ENCODE assay signal across 1 cellular context in the genomic region with DNA sequence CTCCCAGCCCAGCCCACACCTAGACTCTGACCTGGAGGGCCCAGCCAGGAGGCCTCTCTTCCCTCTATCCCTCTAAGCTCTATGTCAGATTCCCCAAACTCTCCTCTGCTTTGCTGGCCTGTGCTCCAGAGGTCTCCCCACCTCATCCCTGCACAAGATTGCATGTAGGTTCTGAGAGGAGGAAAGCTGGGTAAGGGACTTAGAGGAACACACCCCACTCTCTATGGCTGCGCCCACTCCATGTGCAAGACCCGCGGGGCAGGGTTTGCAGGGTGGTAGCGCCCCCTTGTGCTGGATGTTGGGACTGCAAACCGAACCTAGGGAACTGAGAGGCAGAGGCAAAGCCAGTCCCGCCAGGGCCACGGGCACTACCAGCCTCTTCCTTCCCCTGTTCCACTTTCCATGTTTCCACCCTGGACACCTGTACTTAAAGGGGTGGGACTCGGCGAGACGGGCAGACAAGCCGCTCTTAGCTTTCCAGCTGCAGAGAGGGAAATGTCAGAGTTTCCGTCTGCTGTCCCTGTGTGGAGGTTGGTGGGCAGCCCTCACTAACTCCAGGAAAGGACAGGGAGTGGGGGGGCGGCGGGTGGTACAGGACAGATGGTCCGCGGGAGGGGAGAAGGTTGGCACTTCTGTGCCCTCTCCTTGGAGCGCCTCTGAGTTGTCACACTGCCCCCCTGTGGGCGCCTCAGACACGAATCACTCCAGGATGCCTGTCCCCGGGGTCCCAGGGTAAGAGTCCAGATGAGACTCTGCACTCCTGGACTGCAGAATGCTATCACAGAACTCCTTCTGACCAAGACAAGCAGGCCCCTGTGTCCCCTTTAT.
A peak's percentile ranks its signal among the peaks of the same experiment; 100 is the strongest.
TF ChIP-seq lines count a peak whose summit lies in the region.

No MANE protein-coding gene starts in this region.

TF ChIP-seq in K562, 482 proteins besides CTCF, POLR2A, EP300 and RAD21 (continues in another document):
- TF ChIP-seq HDAC2 (IDR thresholded peaks at IDR 0.05): peak; percentile 57; the same call in 1 of the 2 replicates
- peak; percentile 43; the same call in 1 of the 2 replicates for TF ChIP-seq ZNF511 (CRISPR knock-in tag; IDR thresholded peaks at IDR 0.05)
- TF ChIP-seq NR4A1 (CRISPR knock-in tag; IDR thresholded peaks at IDR 0.05): 0 out of 2 replicates have a peak, but pooled peaks have one; percentile 58
- peak; percentile 55; the same call in 1 of the 2 replicates for TF ChIP-seq NR4A1 (tag; IDR thresholded peaks at IDR 0.05)
- TF ChIP-seq ZNF589 (CRISPR knock-in tag; IDR thresholded peaks at IDR 0.05; ENCODE audit: low read depth): no peak
- TF ChIP-seq PTBP1 (IDR thresholded peaks at IDR 0.05; ENCODE audit: low read depth, low read length): no peak
- TF ChIP-seq SMC3 (conservative IDR thresholded peaks at IDR 0.05; ENCODE audit: insufficient read depth, low read depth, low read length): peak; percentile 98
- TF ChIP-seq FOXA1 (IDR thresholded peaks at IDR 0.05; ENCODE audit: borderline replicate concordance): no peak
- TF ChIP-seq, protein P1, sequence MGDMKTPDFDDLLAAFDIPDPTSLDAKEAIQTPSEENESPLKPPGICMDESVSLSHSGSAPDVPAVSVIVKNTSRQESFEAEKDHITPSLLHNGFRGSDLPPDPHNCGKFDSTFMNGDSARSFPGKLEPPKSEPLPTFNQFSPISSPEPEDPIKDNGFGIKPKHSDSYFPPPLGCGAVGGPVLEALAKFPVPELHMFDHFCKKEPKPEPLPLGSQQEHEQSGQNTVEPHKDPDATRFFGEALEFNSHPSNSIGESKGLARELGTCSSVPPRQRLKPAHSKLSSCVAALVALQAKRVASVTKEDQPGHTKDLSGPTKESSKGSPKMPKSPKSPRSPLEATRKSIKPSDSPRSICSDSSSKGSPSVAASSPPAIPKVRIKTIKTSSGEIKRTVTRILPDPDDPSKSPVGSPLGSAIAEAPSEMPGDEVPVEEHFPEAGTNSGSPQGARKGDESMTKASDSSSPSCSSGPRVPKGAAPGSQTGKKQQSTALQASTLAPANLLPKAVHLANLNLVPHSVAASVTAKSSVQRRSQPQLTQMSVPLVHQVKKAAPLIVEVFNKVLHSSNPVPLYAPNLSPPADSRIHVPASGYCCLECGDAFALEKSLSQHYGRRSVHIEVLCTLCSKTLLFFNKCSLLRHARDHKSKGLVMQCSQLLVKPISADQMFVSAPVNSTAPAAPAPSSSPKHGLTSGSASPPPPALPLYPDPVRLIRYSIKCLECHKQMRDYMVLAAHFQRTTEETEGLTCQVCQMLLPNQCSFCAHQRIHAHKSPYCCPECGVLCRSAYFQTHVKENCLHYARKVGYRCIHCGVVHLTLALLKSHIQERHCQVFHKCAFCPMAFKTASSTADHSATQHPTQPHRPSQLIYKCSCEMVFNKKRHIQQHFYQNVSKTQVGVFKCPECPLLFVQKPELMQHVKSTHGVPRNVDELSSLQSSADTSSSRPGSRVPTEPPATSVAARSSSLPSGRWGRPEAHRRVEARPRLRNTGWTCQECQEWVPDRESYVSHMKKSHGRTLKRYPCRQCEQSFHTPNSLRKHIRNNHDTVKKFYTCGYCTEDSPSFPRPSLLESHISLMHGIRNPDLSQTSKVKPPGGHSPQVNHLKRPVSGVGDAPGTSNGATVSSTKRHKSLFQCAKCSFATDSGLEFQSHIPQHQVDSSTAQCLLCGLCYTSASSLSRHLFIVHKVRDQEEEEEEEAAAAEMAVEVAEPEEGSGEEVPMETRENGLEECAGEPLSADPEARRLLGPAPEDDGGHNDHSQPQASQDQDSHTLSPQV (IDR thresholded peaks at IDR 0.05): peak; percentile 84; the same call in 1 of the 2 replicates
- TF ChIP-seq, protein P2, sequence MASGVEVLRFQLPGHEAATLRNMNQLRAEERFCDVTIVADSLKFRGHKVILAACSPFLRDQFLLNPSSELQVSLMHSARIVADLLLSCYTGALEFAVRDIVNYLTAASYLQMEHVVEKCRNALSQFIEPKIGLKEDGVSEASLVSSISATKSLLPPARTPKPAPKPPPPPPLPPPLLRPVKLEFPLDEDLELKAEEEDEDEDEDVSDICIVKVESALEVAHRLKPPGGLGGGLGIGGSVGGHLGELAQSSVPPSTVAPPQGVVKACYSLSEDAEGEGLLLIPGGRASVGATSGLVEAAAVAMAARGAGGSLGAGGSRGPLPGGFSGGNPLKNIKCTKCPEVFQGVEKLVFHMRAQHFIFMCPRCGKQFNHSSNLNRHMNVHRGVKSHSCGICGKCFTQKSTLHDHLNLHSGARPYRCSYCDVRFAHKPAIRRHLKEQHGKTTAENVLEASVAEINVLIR (CRISPR knock-in tag; IDR thresholded peaks at IDR 0.05): no peak
- TF ChIP-seq, protein P3, sequence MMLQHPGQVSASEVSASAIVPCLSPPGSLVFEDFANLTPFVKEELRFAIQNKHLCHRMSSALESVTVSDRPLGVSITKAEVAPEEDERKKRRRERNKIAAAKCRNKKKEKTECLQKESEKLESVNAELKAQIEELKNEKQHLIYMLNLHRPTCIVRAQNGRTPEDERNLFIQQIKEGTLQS (IDR thresholded peaks at IDR 0.05): no peak
- TF ChIP-seq, protein P3 (CRISPR knock-in tag; conservative IDR thresholded peaks at IDR 0.05): 0 out of 2 replicates have a peak, but pooled peaks have one; percentile 58
- TF ChIP-seq SP1 (CRISPR knock-in tag; IDR thresholded peaks at IDR 0.05): peak; percentile 44; the same call in 1 of the 2 replicates
- peak; percentile 35 for TF ChIP-seq NEUROD1 (IDR thresholded peaks at IDR 0.05; ENCODE audit: borderline replicate concordance, low read depth, low read length, partially characterized antibody)
- TF ChIP-seq CTBP1 (IDR thresholded peaks at IDR 0.05; ENCODE audit: borderline replicate concordance): peak; percentile 77
- no peak for TF ChIP-seq RBM25 (IDR thresholded peaks at IDR 0.05; ENCODE audit: low read depth, low read length, severe bottlenecking)
- TF ChIP-seq STAG1 (CRISPR knock-in tag; IDR thresholded peaks at IDR 0.05; ENCODE audit: borderline replicate concordance): peak; percentile 92
- no peak for TF ChIP-seq SREBF2 (CRISPR knock-in tag; IDR thresholded peaks at IDR 0.05)
- peak; percentile 68 for TF ChIP-seq ZNF740 (CRISPR knock-in tag; IDR thresholded peaks at IDR 0.05)
- TF ChIP-seq ZNF740 (tag; IDR thresholded peaks at IDR 0.05): no peak
- no peak for TF ChIP-seq CREB3L1 (IDR thresholded peaks at IDR 0.05; ENCODE audit: borderline replicate concordance, low read depth)
- TF ChIP-seq PHF8 (IDR thresholded peaks at IDR 0.05; ENCODE audit: borderline replicate concordance, low read length): peak; percentile 41; the same call in 1 of the 2 replicates
- TF ChIP-seq, protein P4, sequence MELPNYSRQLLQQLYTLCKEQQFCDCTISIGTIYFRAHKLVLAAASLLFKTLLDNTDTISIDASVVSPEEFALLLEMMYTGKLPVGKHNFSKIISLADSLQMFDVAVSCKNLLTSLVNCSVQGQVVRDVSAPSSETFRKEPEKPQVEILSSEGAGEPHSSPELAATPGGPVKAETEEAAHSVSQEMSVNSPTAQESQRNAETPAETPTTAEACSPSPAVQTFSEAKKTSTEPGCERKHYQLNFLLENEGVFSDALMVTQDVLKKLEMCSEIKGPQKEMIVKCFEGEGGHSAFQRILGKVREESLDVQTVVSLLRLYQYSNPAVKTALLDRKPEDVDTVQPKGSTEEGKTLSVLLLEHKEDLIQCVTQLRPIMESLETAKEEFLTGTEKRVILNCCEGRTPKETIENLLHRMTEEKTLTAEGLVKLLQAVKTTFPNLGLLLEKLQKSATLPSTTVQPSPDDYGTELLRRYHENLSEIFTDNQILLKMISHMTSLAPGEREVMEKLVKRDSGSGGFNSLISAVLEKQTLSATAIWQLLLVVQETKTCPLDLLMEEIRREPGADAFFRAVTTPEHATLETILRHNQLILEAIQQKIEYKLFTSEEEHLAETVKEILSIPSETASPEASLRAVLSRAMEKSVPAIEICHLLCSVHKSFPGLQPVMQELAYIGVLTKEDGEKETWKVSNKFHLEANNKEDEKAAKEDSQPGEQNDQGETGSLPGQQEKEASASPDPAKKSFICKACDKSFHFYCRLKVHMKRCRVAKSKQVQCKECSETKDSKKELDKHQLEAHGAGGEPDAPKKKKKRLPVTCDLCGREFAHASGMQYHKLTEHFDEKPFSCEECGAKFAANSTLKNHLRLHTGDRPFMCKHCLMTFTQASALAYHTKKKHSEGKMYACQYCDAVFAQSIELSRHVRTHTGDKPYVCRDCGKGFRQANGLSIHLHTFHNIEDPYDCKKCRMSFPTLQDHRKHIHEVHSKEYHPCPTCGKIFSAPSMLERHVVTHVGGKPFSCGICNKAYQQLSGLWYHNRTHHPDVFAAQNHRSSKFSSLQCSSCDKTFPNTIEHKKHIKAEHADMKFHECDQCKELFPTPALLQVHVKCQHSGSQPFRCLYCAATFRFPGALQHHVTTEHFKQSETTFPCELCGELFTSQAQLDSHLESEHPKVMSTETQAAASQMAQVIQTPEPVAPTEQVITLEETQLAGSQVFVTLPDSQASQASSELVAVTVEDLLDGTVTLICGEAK (IDR thresholded peaks at IDR 0.05): 0 out of 2 replicates have a peak, but pooled peaks have one; percentile 34
- TF ChIP-seq, protein P4 (CRISPR knock-in tag; IDR thresholded peaks at IDR 0.05): no peak
- peak; percentile 70 for TF ChIP-seq L3MBTL2 (IDR thresholded peaks at IDR 0.05)
- no peak for TF ChIP-seq CLOCK (CRISPR knock-in tag; IDR thresholded peaks at IDR 0.05; ENCODE audit: borderline replicate concordance)
- TF ChIP-seq ZBTB7A (IDR thresholded peaks at IDR 0.05; ENCODE audit: borderline replicate concordance, control insufficient read depth, low read depth, low read length): peak; percentile 30; the same call in 1 of the 2 replicates
- TF ChIP-seq ARID2 (IDR thresholded peaks at IDR 0.05): peak; percentile 95
- TF ChIP-seq NFE2 (IDR thresholded peaks at IDR 0.05; ENCODE audit: low read depth): no peak
- 0 out of 2 replicates have a peak, but pooled peaks have one; percentile 41 for TF ChIP-seq KLF13 (tag; IDR thresholded peaks at IDR 0.05; ENCODE audit: borderline replicate concordance, low read depth)
